10 cellular contexts compared by ENCODE assay signal in genomic region chr1:27455166-27455811, GRCh38. TPM values are rescaled to one million over a fixed set of nuclear protein-coding genes. Genes with fewer than 3 reads are reported as not detected.
DNase-seq lines count a peak whose midpoint lies in the region; ATAC-seq, FAIRE-seq and TF ChIP-seq lines count a peak whose summit lies in the region.
"Had no signal": no experiment of that assay in that cellular context is flagged by ENCODE, and none has a peak within 500 bp of the region (broad histone marks: within the 10 kb centered on the region; RNA-seq: fewer than 3 reads in every experiment).

No MANE protein-coding gene starts in this region.

- peak overlapping the region; percentile 45 for H3K4me2 ChIP-seq in A549
- H3K4me2 ChIP-seq in MM.1S (ENCODE audit: low read depth, low read length), result no peak overlapping the region

- H3K9me3 ChIP-seq in A549 (no peaks in the 10 kb centered on the region), MM.1S (replicated peaks; ENCODE audit: insufficient read depth, low read length) (no peaks in the 10 kb centered on the region)

- no peaks in the 10 kb centered on the region for H3K9me3 Mint-ChIP-seq in central memory CD8-positive, alpha-beta T cell

- H3K79me2 ChIP-seq in MM.1S (ENCODE audit: low read length), result peaks cover 69% of the 10 kb centered on the region

- POLR2A ChIA-PET in A549 (lab: Yijun Ruan, JAX), result no interaction called here

- no peak for TF ChIP-seq RAD21 in A549 (conservative IDR thresholded peaks at IDR 0.05 in 1 of 2, IDR thresholded peaks at IDR 0.05 in 1 of 2)

- H3K27ac ChIP-seq in A549 (peak overlapping the region in 1 of 2 experiments; percentile 48; a peak in 3 of 6 replicates), MM.1S (ENCODE audit: low read length) (no peak overlapping the region)

- peaks cover 9% of the 10 kb centered on the region for H3K36me3 Mint-ChIP-seq in central memory CD8-positive, alpha-beta T cell (ENCODE audit: insufficient read depth)

- H3K27me3 ChIP-seq in MM.1S (replicated peaks; ENCODE audit: insufficient read depth, low read length), result no peaks in the 10 kb centered on the region

- H3K27ac Mint-ChIP-seq in central memory CD8-positive, alpha-beta T cell (ENCODE audit: low read depth), result peak overlapping the region; percentile 83

- 67% methylated on average over 5 of the region's 5 CpGs for WGBS in A549 (ENCODE audit: missing lambda C conversion rate)

- no peak overlapping the region for H3K9ac ChIP-seq in MM.1S (ENCODE audit: low read length)

- no peak for TF ChIP-seq EP300 in A549 (IDR thresholded peaks at IDR 0.05)

- H3K9me2 ChIP-seq in MM.1S (replicated peaks; ENCODE audit: insufficient read depth, low read length), result no peaks in the 10 kb centered on the region

- DNase-seq in A549 (ENCODE audit: low read depth in 1 of 2, low spot score in 1 of 2) (peak in 1 of 2 experiments; percentile 5), MM.1S (peak; percentile 43), mucosa of gallbladder (ENCODE audit: low spot score) (peak; percentile 19), NCI-H526 (lab: John Stamatoyannopoulos, UW) (no peak), cerebellar nuclear complex (lab: John Stamatoyannopoulos, UW) (no peak)
- no peak for DNase-seq in central memory CD8-positive, alpha-beta T cell (ENCODE audit: low spot score in 2 of 2)
- DNase-seq: COR-L47, NCI-H510A treated with DMSO at 0.1 percent for 48 hours had no signal

- H3K4me1 Mint-ChIP-seq in central memory CD8-positive, alpha-beta T cell, result peaks cover 46% of the 10 kb centered on the region

- ATAC-seq in A549, result peak in 1 of 2 experiments; percentile 46; a peak in 1 of 6 replicates
- peak; percentile 76 for ATAC-seq in central memory CD8-positive, alpha-beta T cell (replicated peaks; ENCODE audit: extremely low read depth, poor library complexity, severe bottlenecking)
- ATAC-seq in GM18511 (IDR thresholded peaks at IDR 0.05; ENCODE audit: unreplicated experiment), result no peak
- no peak for ATAC-seq in HG03520 (IDR thresholded peaks at IDR 0.05; ENCODE audit: unreplicated experiment)

- H3F3A ChIP-seq in MM.1S (ENCODE audit: insufficient read depth, low read length), result no peaks in the 10 kb centered on the region

- no peaks in the 10 kb centered on the region for H3K27me3 Mint-ChIP-seq in central memory CD8-positive, alpha-beta T cell

- TF ChIP-seq POLR2A in A549 (IDR thresholded peaks at IDR 0.05; ENCODE audit: low read length), result no peak

- 0 out of 2 replicates have a peak, but pooled peaks cover 3% of the 10 kb centered on the region for H4K20me1 ChIP-seq in MM.1S (ENCODE audit: insufficient read depth, low read length)

- peaks cover 10% of the 10 kb centered on the region for H3K4me1 ChIP-seq in A549
- no peaks in the 10 kb centered on the region for H3K4me1 ChIP-seq in MM.1S (ENCODE audit: low read length)

- H3K4me3 Mint-ChIP-seq in central memory CD8-positive, alpha-beta T cell, result peak overlapping the region; percentile 30

- no peak overlapping the region for H2AFZ ChIP-seq in MM.1S (ENCODE audit: low read length)

- CTCF ChIA-PET in A549 (lab: Yijun Ruan, JAX), result interaction anchor here (0.6 to 0.8 kb wide), 3 partner anchors 39 to 150 kb away, joined by 3 read pairs; no protein-coding TSS in a partner anchor

- H3K4me3 ChIP-seq in A549 (no peak overlapping the region), MM.1S (ENCODE audit: low read length) (no peak overlapping the region)

- TF ChIP-seq CTCF in A549 (IDR thresholded peaks at IDR 0.05) (no peak), MM.1S (IDR thresholded peaks at IDR 0.05; ENCODE audit: low read length) (no peak)

- H3K36me3 ChIP-seq in MM.1S (replicated peaks; ENCODE audit: insufficient read depth, low read length), result no peaks in the 10 kb centered on the region

- FAIRE-seq in A549 (lab: Jason Lieb, UNC), result no peak

TF ChIP-seq in A549, 52 proteins besides CTCF, POLR2A, EP300 and RAD21:
- TF ChIP-seq SMC3 (IDR thresholded peaks at IDR 0.05) (no peak), HOXB5 (CRISPR knock-in tag; IDR thresholded peaks at IDR 0.05) (no peak), HDAC2 (IDR thresholded peaks at IDR 0.05) (no peak), HEYL (CRISPR knock-in tag; IDR thresholded peaks at IDR 0.05) (no peak), GATA3 (IDR thresholded peaks at IDR 0.05; ENCODE audit: borderline replicate concordance) (no peak), KDM1A (IDR thresholded peaks at IDR 0.05; ENCODE audit: low read depth) (no peak), CBX8 (IDR thresholded peaks at IDR 0.05) (no peak)
TF ChIP-seq in A549: peak in this region for 0.

RNA-seq across cellular contexts. Expression of gene WASF2, which starts 34.7 kb away (rescaled TPM):
- polyA plus RNA-seq in A549 (2011; rRNA removed), result 40.8 and 44.9 TPM in 2 replicates
- polyA plus RNA-seq in A549 (2012; cell fraction: cytosol; rRNA removed), result 18.5 and 24.6 TPM in 2 replicates
- 21.8 and 24.8 TPM in 2 replicates for polyA plus RNA-seq in A549 (2012; cell fraction: nucleus; rRNA removed)
- polyA plus RNA-seq in A549 (2017; fragmentation: RNase III; extraction: RNeasy Plus Mini Kit Qiagen cat#74134 plus additional on column Dnase treatment), result 22.7 to 23.4 TPM (median 23.4 TPM) in 3 replicates
- 38.8 and 41.7 TPM in 2 replicates for polyA minus RNA-seq in A549 (2011; rRNA and poly(A)+ RNA removed)
- 124 TPM for total RNA-seq in mucosa of gallbladder

Comparison
In these comparisons a context has a peak if more than half of its experiments do, and no peak if none do; other contexts are left out.
1. DNase-seq: peak in MM.1S (single experiment) and mucosa of gallbladder (single experiment); none in central memory CD8-positive, alpha-beta T cell (0 of 2), NCI-H526 (0 of 2) and cerebellar nuclear complex (0 of 2).